In genomic region chr20:15496501-15497039, GRCh38 we compare ENCODE assay signal across 25 cellular contexts.
DNase-seq lines count a peak whose midpoint lies in the region; FAIRE-seq and TF ChIP-seq lines count a peak whose summit lies in the region.
"Had no signal": no experiment of that assay in that cellular context is flagged by ENCODE, and none has a peak within 500 bp of the region (broad histone marks: within the 10 kb centered on the region; RNA-seq: fewer than 3 reads in every experiment).

No MANE protein-coding gene starts in this region.

- no peaks in the 10 kb centered on the region for H3K27me3 Mint-ChIP-seq in progenitor cell of endocrine pancreas
- H3K27me3 Mint-ChIP-seq: CD8-positive, alpha-beta memory T cell had no signal

- H3K4me1 Mint-ChIP-seq in progenitor cell of endocrine pancreas (ENCODE audit: low read depth) = peaks cover 42% of the 10 kb centered on the region
- H3K4me1 Mint-ChIP-seq: CD14-positive monocyte; CD8-positive, alpha-beta memory T cell had no signal

- H3K36me3 Mint-ChIP-seq in progenitor cell of endocrine pancreas (ENCODE audit: insufficient read depth) = no peaks in the 10 kb centered on the region
- H3K36me3 Mint-ChIP-seq: CD14-positive monocyte; CD8-positive, alpha-beta memory T cell had no signal

- H2BK20ac ChIP-seq in H1 (ENCODE audit: low read length) = no peak overlapping the region

- H3K4me1 ChIP-seq in H1 (replicated peaks in 1 of 4; ENCODE audit: control insufficient read depth in 3 of 4, insufficient read depth in 4 of 4, low read length in 3 of 4) = peaks cover 0 to 12% (median 4%) of the 10 kb centered on the region in 4 experiments; a peak in 2 of 7 replicates
- H3K4me1 ChIP-seq: BE2C, SJSA1 had no signal

- no peak overlapping the region for H4K8ac ChIP-seq in H1 (ENCODE audit: extremely low read depth, insufficient read depth, low read length)

- no peak overlapping the region for H3K56ac ChIP-seq in H1 (replicated peaks; ENCODE audit: insufficient read length, low read depth, low read length)

- H4K20me1 ChIP-seq in H1 (replicated peaks in 1 of 2; ENCODE audit: control insufficient read depth in 1 of 2, insufficient read depth in 2 of 2, low read length in 2 of 2) = no peaks in the 10 kb centered on the region

- no peak overlapping the region for H3K4ac ChIP-seq in H1 (replicated peaks; ENCODE audit: insufficient read length, low read depth, low read length)

- H2BK12ac ChIP-seq in H1 (ENCODE audit: low read depth, low read length) = 0 out of 2 replicates have a peak overlapping the region, but pooled peaks have one; percentile 22

- DNase-seq in DMS53 (lab: John Stamatoyannopoulos, UW) (peak; percentile 7), DMS53 treated with DMSO at 0.1 percent for 48 hours (lab: John Stamatoyannopoulos, UW; ENCODE audit: unreplicated experiment) (no peak), M059J (ENCODE audit: low read depth) (peak; percentile 31), H1 (ENCODE audit: low read depth in 1 of 2, low spot score in 2 of 2) (no peak), progenitor cell of endocrine pancreas (ENCODE audit: low spot score, unreplicated experiment) (no peak), Ammon's horn (ENCODE audit: low spot score) (no peak), GDM1 (lab: John Stamatoyannopoulos, UW) (no peak), hypothalamus (lab: John Stamatoyannopoulos, UW) (no peak)
- DNase-seq: BE2C; Calu3; CD8-positive, alpha-beta memory T cell; KBM-7; NCI-H1048; NCI-H187; NCI-H2081 treated with DMSO at 0.1 percent for 48 hours; NCI-H2171; NCI-H446; NCI-H524 treated with DMSO at 0.1 percent for 48 hours; Right ventricle myocardium superior; RPMI8226 had no signal

- POLR2A ChIA-PET in H1 (lab: Charles Lee; ENCODE audit: partially characterized antibody) = no interaction called here

- peaks cover 12% of the 10 kb centered on the region for H3K9me3 Mint-ChIP-seq in progenitor cell of endocrine pancreas (ENCODE audit: low read depth)

- no peak for TF ChIP-seq EP300 in H1 (IDR thresholded peaks at IDR 0.05; ENCODE audit: borderline replicate concordance in 1 of 2, low read depth in 2 of 2, low read length in 2 of 2)

- H3K27ac Mint-ChIP-seq in progenitor cell of endocrine pancreas = peak overlapping the region; percentile 8
- H3K27ac Mint-ChIP-seq: CD14-positive monocyte; CD8-positive, alpha-beta memory T cell had no signal

- no peak overlapping the region for H3K18ac ChIP-seq in H1 (ENCODE audit: extremely low read depth, low read length)

- TF ChIP-seq POLR2A in H1 (IDR thresholded peaks at IDR 0.05; ENCODE audit: control extremely low read depth in 1 of 2, low read depth in 2 of 2, low read length in 2 of 2) = no peak

- no peak overlapping the region for H4K91ac ChIP-seq in H1 (replicated peaks; ENCODE audit: insufficient read length, low read length)

- no peak overlapping the region for H2AFZ ChIP-seq in H1 (ENCODE audit: low read length)

- no peak overlapping the region for H3K4me3 Mint-ChIP-seq in progenitor cell of endocrine pancreas (ENCODE audit: low read depth)
- H3K4me3 Mint-ChIP-seq: CD14-positive monocyte; CD8-positive, alpha-beta memory T cell had no signal

- H3K4me2 ChIP-seq in H1 (ENCODE audit: insufficient read depth in 1 of 2, low read depth in 2 of 2, low read length in 2 of 2) = no peak overlapping the region; a peak in 1 of 4 replicates

- H3K27me3 ChIP-seq in H1 (replicated peaks in 1 of 4; ENCODE audit: control insufficient read depth in 3 of 4, extremely low read depth in 1 of 4, insufficient read depth in 3 of 4, low read length in 3 of 4) = no peaks in the 10 kb centered on the region
- H3K27me3 ChIP-seq: BE2C, SJSA1 had no signal

- H3K79me1 ChIP-seq in H1 (ENCODE audit: low read depth, low read length) = no peaks in the 10 kb centered on the region

- H2BK15ac ChIP-seq in H1 (ENCODE audit: low read length) = no peak overlapping the region

- no peak overlapping the region for H2BK5ac ChIP-seq in H1 (ENCODE audit: low read depth, low read length)

- TF ChIP-seq RAD21 in H1 (IDR thresholded peaks at IDR 0.05 in 1 of 2, conservative IDR thresholded peaks at IDR 0.05 in 1 of 2; ENCODE audit: low read depth in 2 of 2, low read length in 2 of 2) = no peak

- 83% methylated on average over 3 of the region's 3 CpGs; no CpG with 5 or more reads in 1 of the 2 experiments for WGBS in H1 (ENCODE audit: extremely low coverage in 1 of 2, insufficient coverage in 1 of 2, insufficient read length in 1 of 2, insufficient replicate concordance in 2 of 2, low coverage in 1 of 2, low lambda C conversion rate in 2 of 2, missing lambda C conversion rate in 1 of 2), 2 experiments

- CTCF ChIA-PET in H1 (lab: Charles Lee; ENCODE audit: partially characterized antibody) = interaction anchor here (2.4 kb wide), 1 partner anchor 8 kb away, joined by 7 read pairs; no protein-coding TSS in a partner anchor

- H3K14ac ChIP-seq in H1 (ENCODE audit: insufficient read length) = no peak overlapping the region

- H3K4me3 ChIP-seq in H1 (ENCODE audit: extremely low read depth in 1 of 4, insufficient read depth in 2 of 4, low read depth in 3 of 4, low read length in 4 of 4) = no peak overlapping the region
- H3K4me3 ChIP-seq: SJSA1 had no signal

- H3K27ac ChIP-seq in H1 (ENCODE audit: low read depth, low read length) = no peak overlapping the region
- H3K27ac ChIP-seq: 22Rv1, HL-60, SJSA1 had no signal

- H3K36me3 ChIP-seq in H1 (ENCODE audit: control insufficient read depth in 2 of 4, insufficient read depth in 4 of 4, low read length in 3 of 4) = no peaks in the 10 kb centered on the region
- H3K36me3 ChIP-seq: BE2C, SJSA1 had no signal

- no peak overlapping the region for H2BK120ac ChIP-seq in H1 (replicated peaks; ENCODE audit: low read depth, low read length)

- H3K23ac ChIP-seq in H1 (ENCODE audit: insufficient read length) = no peak overlapping the region

- no peaks in the 10 kb centered on the region for H3K79me2 ChIP-seq in H1 (ENCODE audit: control insufficient read depth in 1 of 2, insufficient read depth in 2 of 2, low read length in 2 of 2)

- H4K5ac ChIP-seq in H1 (ENCODE audit: insufficient read length, low read depth, low read length) = no peak overlapping the region

- H2AK5ac ChIP-seq in H1 (ENCODE audit: low read depth, low read length) = no peak overlapping the region

- H3K23me2 ChIP-seq in H1 (ENCODE audit: low read depth, low read length) = no peaks in the 10 kb centered on the region

- no peak for FAIRE-seq in H1 (lab: Jason Lieb, UNC)
- FAIRE-seq: H54 had no signal

- H3K9ac ChIP-seq in H1 (replicated peaks in 1 of 4; ENCODE audit: extremely low read depth in 1 of 4, low read depth in 3 of 4, low read length in 3 of 4) = no peak overlapping the region

- H3K9me3 ChIP-seq in H1 (ENCODE audit: insufficient read depth in 2 of 2, low read depth in 1 of 2, low read length in 1 of 2) = no peaks in the 10 kb centered on the region
- H3K9me3 ChIP-seq: BE2C, SJSA1 had no signal

- TF ChIP-seq CTCF in H1 (IDR thresholded peaks at IDR 0.05; ENCODE audit: control extremely low read depth in 1 of 3, insufficient read depth in 1 of 3, low read depth in 1 of 3, low read length in 3 of 3) (no peak), progenitor cell of endocrine pancreas (IDR thresholded peaks at IDR 0.05; ENCODE audit: unreplicated experiment) (no peak)

TF ChIP-seq in H1, 55 proteins besides CTCF, POLR2A, EP300 and RAD21:
- TF ChIP-seq TEAD4 (IDR thresholded peaks at IDR 0.05; ENCODE audit: low read depth, low read length) = peak; percentile 49; the same call in 1 of the 2 replicates
- no peak for TF ChIP-seq CBX8 (IDR thresholded peaks at IDR 0.05; ENCODE audit: borderline replicate concordance, low read depth, low read length)
TF ChIP-seq in H1: peak in this region for 1.

Comparison
In these comparisons a context has a peak if more than half of its experiments do, and no peak if none do; other contexts are left out.
1. DNase-seq: peak in DMS53 (single experiment) and M059J (single experiment); none in DMS53 treated with DMSO at 0.1 percent for 48 hours (single experiment), H1 (0 of 2), progenitor cell of endocrine pancreas (single experiment), Ammon's horn (single experiment), GDM1 (single experiment) and hypothalamus (0 of 51).